In the genomic region with DNA sequence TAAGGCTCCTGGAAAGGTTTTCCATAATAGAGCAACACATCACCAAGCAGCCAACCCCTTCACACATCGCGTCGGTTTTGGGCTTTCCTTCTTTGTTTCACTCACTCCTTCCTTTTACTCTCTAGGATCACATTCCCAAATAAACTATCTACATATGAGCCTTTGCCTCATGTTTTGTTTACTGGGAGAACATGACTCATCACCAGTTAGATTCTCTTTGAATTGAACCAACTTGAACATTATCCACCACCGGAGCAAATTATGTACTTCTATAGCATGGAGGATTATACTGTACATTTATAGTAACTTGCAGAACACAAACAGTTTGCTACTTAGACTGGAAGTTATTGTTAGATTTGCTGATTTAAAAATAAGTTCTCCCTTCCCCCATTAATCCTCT, we compare ENCODE assay signal across 25 cellular contexts. TPM values are rescaled to one million over a fixed set of nuclear protein-coding genes. Genes with fewer than 3 reads are reported as not detected.
"Had no signal": no experiment of that assay in that cellular context is flagged by ENCODE, and none has a peak within 500 bp of the region (broad histone marks: within the 10 kb centered on the region; RNA-seq: fewer than 3 reads in every experiment).

No MANE protein-coding gene starts in this region.

- H3K9me3 ChIP-seq: left ventricle myocardium inferior, mucosa of descending colon, tibial nerve had no signal

- H3K36me3 ChIP-seq: left ventricle myocardium inferior, tibial nerve had no signal

- ATAC-seq: activated CD4-positive, CD25-positive, alpha-beta regulatory T cell treated with anti-CD3 and anti-CD28 coated beads, Interleukin-2, amount 50 U/mL, for 24 hours; mucosa of descending colon; natural killer cell treated with Interleukin-12 subunit alpha and Interleukin-12 subunit beta and Interleukin-15 and Interleukin-18, amount 100 ng/mL, for 72 hours; right cardiac atrium had no signal

- H3K27me3 ChIP-seq: hepatocyte, tibial nerve had no signal

- H3K27ac ChIP-seq: epithelial cell of prostate, hepatocyte, left ventricle myocardium inferior, tibial nerve, VCaP had no signal

- H2AFZ ChIP-seq: hepatocyte had no signal

- H3K4me2 ChIP-seq: hepatocyte had no signal

- DNase-seq: activated CD4-positive, alpha-beta T cell treated with anti-CD3 and anti-CD28 coated beads for 48 hours; activated CD4-positive, alpha-beta T cell treated with anti-CD3 and anti-CD28 coated beads, Interleukin-2, amount 50 U/mL, for 48 hours; activated CD8-positive, alpha-beta memory T cell treated with anti-CD3 and anti-CD28 coated beads, Interleukin-2, amount 50 U/mL, for 4 hours; activated gamma-delta T cell; activated naive CD4-positive, alpha-beta T cell treated with anti-CD3 and anti-CD28 coated beads, Interleukin-2, amount 10 ng/mL, durations not matched to agents 7 days and 5 days; activated T-cell treated with anti-CD3 and anti-CD28 coated beads, Interleukin-2, amount 50 U/mL, for 1 hour; amygdala; glutamatergic neuron; islet precursor cell; left ventricle myocardium inferior; mucosa of descending colon; posterior cingulate gyrus; right cardiac atrium; stimulated activated CD4-positive, alpha-beta T cell treated with anti-CD3 and anti-CD28 coated beads, Interleukin-2, amount 100 ng/mL, for 48 hours; stimulated activated naive CD4-positive, alpha-beta T cell treated with Interleukin-2 at 50 U/mL for 16 hours; T-helper 9 cell had no signal

- H3K4me3 ChIP-seq: hepatocyte, left ventricle myocardium inferior, lung, mucosa of descending colon, tibial nerve had no signal

RNA-seq across cellular contexts. Expression of a gene that starts 41.0 kb away (rescaled TPM):
- total RNA-seq: activated CD8-positive, alpha-beta memory T cell treated with anti-CD3 and anti-CD28 coated beads for 36 hours; natural killer cell treated with Interleukin-12 subunit alpha and Interleukin-12 subunit beta and Interleukin-15 and Interleukin-18, amount 100 ng/mL, for 72 hours; T-helper 1 cell treated with Interleukin-12 subunit alpha and Interleukin-12 subunit beta and Interleukin-4 antibody, amounts not matched to agents 30 ng/mL and 1 ng/mL, for 36 hours had no signal
